1 cellular context compared by ENCODE assay signal in the genomic region with DNA sequence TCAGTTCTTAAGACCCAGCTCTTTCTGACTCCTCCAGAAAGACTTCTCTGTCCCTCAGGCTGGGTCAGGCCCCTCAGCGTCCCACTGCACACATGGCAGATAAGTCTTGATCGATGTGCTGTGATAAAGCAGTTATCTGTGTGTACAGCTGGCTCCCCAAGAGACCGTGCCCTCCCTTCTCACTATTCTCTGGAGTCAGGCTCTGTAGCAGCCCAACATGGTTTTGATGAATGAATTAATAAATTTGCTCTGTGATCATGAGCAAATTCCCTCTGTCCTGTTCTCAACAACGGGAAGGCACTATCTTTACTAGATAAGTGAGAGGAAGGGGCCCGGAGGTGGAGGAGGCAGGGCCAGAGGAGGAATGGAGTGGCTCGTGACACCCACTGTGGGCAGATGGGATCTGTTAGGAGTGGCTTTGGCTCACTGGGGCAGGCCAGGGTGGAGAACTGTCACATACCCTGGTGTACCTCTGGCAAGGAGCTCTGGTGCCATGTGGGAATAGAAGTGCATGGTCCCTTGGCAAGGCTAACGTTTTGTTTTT.
A peak's percentile ranks its signal among the peaks of the same experiment; 100 is the strongest.
TF ChIP-seq lines count a peak whose summit lies in the region.

No MANE protein-coding gene starts in this region.

TF ChIP-seq in K562, 482 proteins besides CTCF, POLR2A, EP300 and RAD21 (continued from another document and continues in another):
- TF ChIP-seq, protein P1, sequence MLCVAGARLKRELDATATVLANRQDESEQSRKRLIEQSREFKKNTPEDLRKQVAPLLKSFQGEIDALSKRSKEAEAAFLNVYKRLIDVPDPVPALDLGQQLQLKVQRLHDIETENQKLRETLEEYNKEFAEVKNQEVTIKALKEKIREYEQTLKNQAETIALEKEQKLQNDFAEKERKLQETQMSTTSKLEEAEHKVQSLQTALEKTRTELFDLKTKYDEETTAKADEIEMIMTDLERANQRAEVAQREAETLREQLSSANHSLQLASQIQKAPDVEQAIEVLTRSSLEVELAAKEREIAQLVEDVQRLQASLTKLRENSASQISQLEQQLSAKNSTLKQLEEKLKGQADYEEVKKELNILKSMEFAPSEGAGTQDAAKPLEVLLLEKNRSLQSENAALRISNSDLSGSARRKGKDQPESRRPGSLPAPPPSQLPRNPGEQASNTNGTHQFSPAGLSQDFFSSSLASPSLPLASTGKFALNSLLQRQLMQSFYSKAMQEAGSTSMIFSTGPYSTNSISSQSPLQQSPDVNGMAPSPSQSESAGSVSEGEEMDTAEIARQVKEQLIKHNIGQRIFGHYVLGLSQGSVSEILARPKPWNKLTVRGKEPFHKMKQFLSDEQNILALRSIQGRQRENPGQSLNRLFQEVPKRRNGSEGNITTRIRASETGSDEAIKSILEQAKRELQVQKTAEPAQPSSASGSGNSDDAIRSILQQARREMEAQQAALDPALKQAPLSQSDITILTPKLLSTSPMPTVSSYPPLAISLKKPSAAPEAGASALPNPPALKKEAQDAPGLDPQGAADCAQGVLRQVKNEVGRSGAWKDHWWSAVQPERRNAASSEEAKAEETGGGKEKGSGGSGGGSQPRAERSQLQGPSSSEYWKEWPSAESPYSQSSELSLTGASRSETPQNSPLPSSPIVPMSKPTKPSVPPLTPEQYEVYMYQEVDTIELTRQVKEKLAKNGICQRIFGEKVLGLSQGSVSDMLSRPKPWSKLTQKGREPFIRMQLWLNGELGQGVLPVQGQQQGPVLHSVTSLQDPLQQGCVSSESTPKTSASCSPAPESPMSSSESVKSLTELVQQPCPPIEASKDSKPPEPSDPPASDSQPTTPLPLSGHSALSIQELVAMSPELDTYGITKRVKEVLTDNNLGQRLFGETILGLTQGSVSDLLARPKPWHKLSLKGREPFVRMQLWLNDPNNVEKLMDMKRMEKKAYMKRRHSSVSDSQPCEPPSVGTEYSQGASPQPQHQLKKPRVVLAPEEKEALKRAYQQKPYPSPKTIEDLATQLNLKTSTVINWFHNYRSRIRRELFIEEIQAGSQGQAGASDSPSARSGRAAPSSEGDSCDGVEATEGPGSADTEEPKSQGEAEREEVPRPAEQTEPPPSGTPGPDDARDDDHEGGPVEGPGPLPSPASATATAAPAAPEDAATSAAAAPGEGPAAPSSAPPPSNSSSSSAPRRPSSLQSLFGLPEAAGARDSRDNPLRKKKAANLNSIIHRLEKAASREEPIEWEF (CRISPR knock-in tag; IDR thresholded peaks at IDR 0.05) = no peak
- TF ChIP-seq, protein P2, sequence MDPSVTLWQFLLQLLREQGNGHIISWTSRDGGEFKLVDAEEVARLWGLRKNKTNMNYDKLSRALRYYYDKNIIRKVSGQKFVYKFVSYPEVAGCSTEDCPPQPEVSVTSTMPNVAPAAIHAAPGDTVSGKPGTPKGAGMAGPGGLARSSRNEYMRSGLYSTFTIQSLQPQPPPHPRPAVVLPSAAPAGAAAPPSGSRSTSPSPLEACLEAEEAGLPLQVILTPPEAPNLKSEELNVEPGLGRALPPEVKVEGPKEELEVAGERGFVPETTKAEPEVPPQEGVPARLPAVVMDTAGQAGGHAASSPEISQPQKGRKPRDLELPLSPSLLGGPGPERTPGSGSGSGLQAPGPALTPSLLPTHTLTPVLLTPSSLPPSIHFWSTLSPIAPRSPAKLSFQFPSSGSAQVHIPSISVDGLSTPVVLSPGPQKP (CRISPR knock-in tag; IDR thresholded peaks at IDR 0.05) = no peak
- TF ChIP-seq SP2 (IDR thresholded peaks at IDR 0.05; ENCODE audit: extremely low read depth, low read depth, low read length, poor library complexity, severe bottlenecking) (no peak), ZNF274 (IDR thresholded peaks at IDR 0.05; ENCODE audit: borderline replicate concordance, low read depth, low read length) (no peak), NCOA2 (IDR thresholded peaks at IDR 0.05; ENCODE audit: partially characterized antibody in 2 of 2) (no peak), ZNF436 (CRISPR knock-in tag; IDR thresholded peaks at IDR 0.05) (no peak), ZNF184 (CRISPR knock-in tag; IDR thresholded peaks at IDR 0.05) (no peak), HOXB6 (CRISPR knock-in tag; IDR thresholded peaks at IDR 0.05; ENCODE audit: borderline replicate concordance) (no peak), CHCHD3 (CRISPR knock-in tag; IDR thresholded peaks at IDR 0.05) (no peak), DACH1 (IDR thresholded peaks at IDR 0.05; ENCODE audit: partially characterized antibody) (no peak), ZNF507 (tag; conservative IDR thresholded peaks at IDR 0.05) (no peak), ZNF586 (CRISPR knock-in tag; conservative IDR thresholded peaks at IDR 0.05) (no peak), ZNF583 (CRISPR knock-in tag; IDR thresholded peaks at IDR 0.05) (peak; percentile 61; the same call in 1 of the 2 replicates), SREBF2 (CRISPR knock-in tag; IDR thresholded peaks at IDR 0.05) (0 out of 2 replicates have a peak, but pooled peaks have one; percentile 21), HCFC1 (IDR thresholded peaks at IDR 0.05; ENCODE audit: low read depth, low read length) (no peak), ZBTB17 (CRISPR knock-in tag; IDR thresholded peaks at IDR 0.05) (no peak; the same call in 1 of the 2 replicates), JUND (IDR thresholded peaks at IDR 0.05; ENCODE audit: borderline replicate concordance, low read depth, low read length) (peak; percentile 67; the same call in 1 of the 2 replicates), JUND (tag; IDR thresholded peaks at IDR 0.05; ENCODE audit: borderline replicate concordance, low read depth, low read length) (peak; percentile 70; the same call in 1 of the 3 replicates), BRF1 (IDR thresholded peaks at IDR 0.05; ENCODE audit: borderline replicate concordance, extremely low read depth, insufficient read length) (no peak), TGIF2 (CRISPR knock-in tag; IDR thresholded peaks at IDR 0.05) (no peak), KDM2B (CRISPR knock-in tag; IDR thresholded peaks at IDR 0.05) (no peak), ZNF224 (CRISPR knock-in tag; IDR thresholded peaks at IDR 0.05) (no peak), ZFP30 (CRISPR knock-in tag; IDR thresholded peaks at IDR 0.05; ENCODE audit: borderline replicate concordance) (no peak), ETS2 (tag; IDR thresholded peaks at IDR 0.05; ENCODE audit: borderline replicate concordance, poor library complexity, severe bottlenecking) (no peak)
- TF ChIP-seq, protein P3, sequence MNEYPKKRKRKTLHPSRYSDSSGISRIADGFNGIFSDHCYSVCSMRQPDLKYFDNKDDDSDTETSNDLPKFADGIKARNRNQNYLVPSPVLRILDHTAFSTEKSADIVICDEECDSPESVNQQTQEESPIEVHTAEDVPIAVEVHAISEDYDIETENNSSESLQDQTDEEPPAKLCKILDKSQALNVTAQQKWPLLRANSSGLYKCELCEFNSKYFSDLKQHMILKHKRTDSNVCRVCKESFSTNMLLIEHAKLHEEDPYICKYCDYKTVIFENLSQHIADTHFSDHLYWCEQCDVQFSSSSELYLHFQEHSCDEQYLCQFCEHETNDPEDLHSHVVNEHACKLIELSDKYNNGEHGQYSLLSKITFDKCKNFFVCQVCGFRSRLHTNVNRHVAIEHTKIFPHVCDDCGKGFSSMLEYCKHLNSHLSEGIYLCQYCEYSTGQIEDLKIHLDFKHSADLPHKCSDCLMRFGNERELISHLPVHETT (CRISPR knock-in tag; conservative IDR thresholded peaks at IDR 0.05 in 1 of 2, IDR thresholded peaks at IDR 0.05 in 1 of 2) = no peak; a peak in 1 of 4 replicates
- TF ChIP-seq, protein P4, sequence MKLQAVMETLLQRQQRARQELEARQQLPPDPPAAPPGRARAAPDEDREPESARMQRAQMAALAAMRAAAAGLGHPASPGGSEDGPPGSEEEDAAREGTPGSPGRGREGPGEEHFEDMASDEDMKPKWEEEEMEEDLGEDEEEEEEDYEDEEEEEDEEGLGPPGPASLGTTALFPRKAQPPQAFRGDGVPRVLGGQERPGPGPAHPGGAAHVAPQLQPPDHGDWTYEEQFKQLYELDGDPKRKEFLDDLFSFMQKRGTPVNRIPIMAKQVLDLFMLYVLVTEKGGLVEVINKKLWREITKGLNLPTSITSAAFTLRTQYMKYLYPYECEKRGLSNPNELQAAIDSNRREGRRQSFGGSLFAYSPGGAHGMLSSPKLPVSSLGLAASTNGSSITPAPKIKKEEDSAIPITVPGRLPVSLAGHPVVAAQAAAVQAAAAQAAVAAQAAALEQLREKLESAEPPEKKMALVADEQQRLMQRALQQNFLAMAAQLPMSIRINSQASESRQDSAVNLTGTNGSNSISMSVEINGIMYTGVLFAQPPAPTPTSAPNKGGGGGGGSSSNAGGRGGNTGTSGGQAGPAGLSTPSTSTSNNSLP (IDR thresholded peaks at IDR 0.05; ENCODE audit: borderline replicate concordance, low read depth, low read length) = peak; percentile 77; the same call in 1 of the 2 replicates
- TF ChIP-seq, protein P5, sequence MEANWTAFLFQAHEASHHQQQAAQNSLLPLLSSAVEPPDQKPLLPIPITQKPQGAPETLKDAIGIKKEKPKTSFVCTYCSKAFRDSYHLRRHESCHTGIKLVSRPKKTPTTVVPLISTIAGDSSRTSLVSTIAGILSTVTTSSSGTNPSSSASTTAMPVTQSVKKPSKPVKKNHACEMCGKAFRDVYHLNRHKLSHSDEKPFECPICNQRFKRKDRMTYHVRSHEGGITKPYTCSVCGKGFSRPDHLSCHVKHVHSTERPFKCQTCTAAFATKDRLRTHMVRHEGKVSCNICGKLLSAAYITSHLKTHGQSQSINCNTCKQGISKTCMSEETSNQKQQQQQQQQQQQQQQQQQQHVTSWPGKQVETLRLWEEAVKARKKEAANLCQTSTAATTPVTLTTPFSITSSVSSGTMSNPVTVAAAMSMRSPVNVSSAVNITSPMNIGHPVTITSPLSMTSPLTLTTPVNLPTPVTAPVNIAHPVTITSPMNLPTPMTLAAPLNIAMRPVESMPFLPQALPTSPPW (CRISPR knock-in tag; IDR thresholded peaks at IDR 0.05) = peak; percentile 94
- TF ChIP-seq, protein P6, sequence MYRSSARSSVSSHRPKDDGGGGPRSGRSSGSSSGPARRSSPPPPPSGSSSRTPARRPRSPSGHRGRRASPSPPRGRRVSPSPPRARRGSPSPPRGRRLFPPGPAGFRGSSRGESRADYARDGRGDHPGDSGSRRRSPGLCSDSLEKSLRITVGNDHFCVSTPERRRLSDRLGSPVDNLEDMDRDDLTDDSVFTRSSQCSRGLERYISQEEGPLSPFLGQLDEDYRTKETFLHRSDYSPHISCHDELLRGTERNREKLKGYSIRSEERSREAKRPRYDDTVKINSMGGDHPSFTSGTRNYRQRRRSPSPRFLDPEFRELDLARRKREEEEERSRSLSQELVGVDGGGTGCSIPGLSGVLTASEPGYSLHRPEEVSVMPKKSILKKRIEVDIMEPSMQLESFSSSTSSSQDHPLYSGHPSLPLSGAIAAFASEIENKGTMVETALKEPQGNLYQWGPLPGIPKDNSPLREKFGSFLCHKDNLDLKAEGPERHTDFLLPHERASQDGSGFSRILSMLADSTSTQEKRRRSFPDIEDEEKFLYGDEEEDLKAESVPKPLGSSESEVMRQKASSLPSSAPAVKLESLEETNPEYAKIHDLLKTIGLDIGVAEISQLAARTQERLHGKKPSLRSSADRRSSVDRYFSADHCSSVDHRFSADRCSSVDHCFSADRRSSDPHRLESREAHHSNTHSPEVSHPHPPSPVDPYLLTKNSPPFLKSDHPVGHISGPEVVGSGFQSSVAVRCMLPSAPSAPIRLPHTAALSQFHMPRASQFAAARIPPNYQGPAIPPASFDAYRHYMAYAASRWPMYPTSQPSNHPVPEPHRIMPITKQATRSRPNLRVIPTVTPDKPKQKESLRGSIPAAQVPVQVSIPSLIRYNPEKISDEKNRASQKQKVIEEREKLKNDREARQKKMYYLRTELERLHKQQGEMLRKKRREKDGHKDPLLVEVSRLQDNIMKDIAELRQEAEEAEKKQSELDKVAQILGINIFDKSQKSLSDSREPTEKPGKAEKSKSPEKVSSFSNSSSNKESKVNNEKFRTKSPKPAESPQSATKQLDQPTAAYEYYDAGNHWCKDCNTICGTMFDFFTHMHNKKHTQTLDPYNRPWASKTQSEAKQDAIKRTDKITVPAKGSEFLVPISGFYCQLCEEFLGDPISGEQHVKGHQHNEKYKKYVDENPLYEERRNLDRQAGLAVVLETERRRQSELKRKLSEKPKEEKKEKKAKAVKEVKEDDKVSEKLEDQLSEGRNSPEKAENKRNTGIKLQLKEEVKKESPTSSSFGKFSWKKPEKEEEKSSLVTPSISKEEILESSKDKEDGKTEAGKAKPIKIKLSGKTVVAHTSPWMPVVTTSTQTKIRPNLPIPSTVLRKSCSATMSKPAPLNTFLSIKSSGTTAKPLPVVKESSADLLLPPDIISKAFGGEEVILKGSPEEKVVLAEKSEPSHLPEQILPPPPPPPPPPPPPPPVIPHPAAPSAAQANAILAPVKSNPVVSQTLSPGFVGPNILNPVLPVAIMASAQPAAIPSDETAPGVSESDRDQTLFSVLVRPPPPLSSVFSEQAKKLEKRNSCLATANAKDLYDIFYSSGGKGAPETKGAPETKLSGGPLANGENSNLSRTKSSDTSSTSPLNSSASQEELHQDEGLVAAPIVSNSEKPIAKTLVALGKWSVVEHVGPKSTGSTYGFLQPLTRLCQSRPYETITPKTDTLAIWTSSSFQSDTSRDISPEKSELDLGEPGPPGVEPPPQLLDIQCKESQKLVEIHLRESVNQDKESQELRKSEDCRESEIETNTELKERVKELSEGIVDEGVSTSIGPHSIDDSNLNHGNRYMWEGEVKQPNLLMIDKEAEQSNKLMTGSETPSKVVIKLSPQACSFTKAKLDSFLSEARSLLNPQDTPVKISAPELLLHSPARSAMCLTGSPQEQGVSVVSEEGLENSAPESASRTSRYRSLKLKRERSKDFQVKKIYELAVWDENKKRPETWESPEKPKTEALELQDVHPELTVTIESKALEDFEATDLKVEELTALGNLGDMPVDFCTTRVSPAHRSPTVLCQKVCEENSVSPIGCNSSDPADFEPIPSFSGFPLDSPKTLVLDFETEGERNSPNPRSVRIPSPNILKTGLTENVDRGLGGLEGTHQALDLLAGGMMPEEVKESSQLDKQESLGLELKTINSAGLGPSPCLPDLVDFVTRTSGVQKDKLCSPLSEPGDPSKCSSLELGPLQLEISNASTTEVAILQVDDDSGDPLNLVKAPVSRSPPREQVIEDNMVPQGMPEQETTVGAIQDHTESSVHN (IDR thresholded peaks at IDR 0.05; ENCODE audit: borderline replicate concordance in 1 of 2, low read depth in 1 of 2) = peak in 1 of 2 experiments; percentile 49; a peak in 1 of 4 replicates
- TF ChIP-seq, protein P7, sequence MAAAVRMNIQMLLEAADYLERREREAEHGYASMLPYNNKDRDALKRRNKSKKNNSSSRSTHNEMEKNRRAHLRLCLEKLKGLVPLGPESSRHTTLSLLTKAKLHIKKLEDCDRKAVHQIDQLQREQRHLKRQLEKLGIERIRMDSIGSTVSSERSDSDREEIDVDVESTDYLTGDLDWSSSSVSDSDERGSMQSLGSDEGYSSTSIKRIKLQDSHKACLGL (CRISPR knock-in tag; IDR thresholded peaks at IDR 0.05; ENCODE audit: borderline replicate concordance, poor library complexity, severe bottlenecking) = no peak
- TF ChIP-seq, protein P8, sequence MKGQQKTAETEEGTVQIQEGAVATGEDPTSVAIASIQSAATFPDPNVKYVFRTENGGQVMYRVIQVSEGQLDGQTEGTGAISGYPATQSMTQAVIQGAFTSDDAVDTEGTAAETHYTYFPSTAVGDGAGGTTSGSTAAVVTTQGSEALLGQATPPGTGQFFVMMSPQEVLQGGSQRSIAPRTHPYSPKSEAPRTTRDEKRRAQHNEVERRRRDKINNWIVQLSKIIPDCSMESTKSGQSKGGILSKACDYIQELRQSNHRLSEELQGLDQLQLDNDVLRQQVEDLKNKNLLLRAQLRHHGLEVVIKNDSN (CRISPR knock-in tag; IDR thresholded peaks at IDR 0.05) = peak; percentile 39; the same call in 1 of the 2 replicates
